8 cellular contexts compared by ENCODE assay signal in genomic region chr15:42547926-42548257, GRCh38. TPM values are rescaled to one million over a fixed set of nuclear protein-coding genes. Genes with fewer than 3 reads are reported as not detected.
DNase-seq lines count a peak whose midpoint lies in the region; ATAC-seq and TF ChIP-seq lines count a peak whose summit lies in the region.

No MANE protein-coding gene starts in this region.

- H3K9me3 ChIP-seq in left ventricle myocardium inferior (replicated peaks) = no peaks in the 10 kb centered on the region

- peak; percentile 18 for ATAC-seq in HG02884 (IDR thresholded peaks at IDR 0.05; ENCODE audit: unreplicated experiment)
- no peak for ATAC-seq in activated naive CD4-positive, alpha-beta T cell treated with anti-CD3 and anti-CD28 coated beads, Interleukin-2, amount 50 U/mL, for 72 hours

- H3K27ac Mint-ChIP-seq in activated naive CD4-positive, alpha-beta T cell treated with anti-CD3 and anti-CD28 coated beads, Interleukin-2, amount 50 U/mL, for 72 hours = peak overlapping the region; percentile 93 to 97

- H3K4me3 ChIP-seq in left ventricle myocardium inferior = peak overlapping the region; percentile 100
- H3K4me3 ChIP-seq in skeletal muscle cell (ENCODE audit: low read depth, low read length) = peak overlapping the region; percentile 95

- peaks cover 28% of the 10 kb centered on the region for H3K36me3 ChIP-seq in left ventricle myocardium inferior

- H3K27ac ChIP-seq in left ventricle myocardium inferior (replicated peaks) = peak overlapping the region; percentile 95

- peaks cover 7 to 30% of the 10 kb centered on the region in 2 donors for H3K36me3 Mint-ChIP-seq in activated naive CD4-positive, alpha-beta T cell treated with anti-CD3 and anti-CD28 coated beads, Interleukin-2, amount 50 U/mL, for 72 hours

- no peaks in the 10 kb centered on the region for H3K9me3 Mint-ChIP-seq in activated naive CD4-positive, alpha-beta T cell treated with anti-CD3 and anti-CD28 coated beads, Interleukin-2, amount 50 U/mL, for 72 hours

- DNase-seq in COLO829 (ENCODE audit: low spot score) = peak; percentile 3
- DNase-seq in activated naive CD4-positive, alpha-beta T cell treated with anti-CD3 and anti-CD28 coated beads, Interleukin-2, amount 50 U/mL, for 72 hours (ENCODE audit: low spot score in 2 of 2) = no peak
- no peak for DNase-seq in left ventricle myocardium inferior
- DNase-seq in skeletal muscle cell (ENCODE audit: low read depth) = peak; percentile 18
- DNase-seq in mesenteric fat pad (ENCODE audit: low spot score) = no peak
- no peak for DNase-seq in middle frontal gyrus (ENCODE audit: extremely low spot score, low spot score)
- DNase-seq in DMS153 (lab: John Stamatoyannopoulos, UW) = no peak

- intact Hi-C loops in left ventricle myocardium inferior (cut with micrococcal nuclease) = loop anchor here (10.0 kb wide), 1 partner anchor 107 kb away; no protein-coding TSS in a partner anchor

- peaks cover 42% of the 10 kb centered on the region for H3K4me1 ChIP-seq in left ventricle myocardium inferior

- no peaks in the 10 kb centered on the region for H3K27me3 ChIP-seq in left ventricle myocardium inferior (ENCODE audit: low read depth)

- TF ChIP-seq CTCF in left ventricle myocardium inferior (IDR thresholded peaks at IDR 0.05; ENCODE audit: borderline replicate concordance) = no peak

RNA-seq across cellular contexts. Expression of gene LRRC57, which starts 0.7 kb away (rescaled TPM):
- total RNA-seq in activated naive CD4-positive, alpha-beta T cell treated with anti-CD3 and anti-CD28 coated beads, Interleukin-2, amount 50 U/mL, for 72 hours = 10 to 100 TPM; 16.1 to 29.6 TPM
- total RNA-seq in left ventricle myocardium inferior (15.0 TPM), mesenteric fat pad (19.4 TPM)

RNA-seq across cellular contexts. Expression of gene HAUS2, which starts 0.7 kb away (rescaled TPM):
- total RNA-seq in activated naive CD4-positive, alpha-beta T cell treated with anti-CD3 and anti-CD28 coated beads, Interleukin-2, amount 50 U/mL, for 72 hours = 10 to 100 TPM; 37.2 to 87.9 TPM
- total RNA-seq in left ventricle myocardium inferior (9.9 TPM), mesenteric fat pad (26.3 TPM)

RNA-seq across cellular contexts. Expression of gene STARD9, which starts 27.5 kb away (rescaled TPM):
- total RNA-seq in activated naive CD4-positive, alpha-beta T cell treated with anti-CD3 and anti-CD28 coated beads, Interleukin-2, amount 50 U/mL, for 72 hours = 1 to 10 TPM; 6.5 to 7.4 TPM
- total RNA-seq in left ventricle myocardium inferior (4.9 TPM), mesenteric fat pad (17.0 TPM)

RNA-seq across cellular contexts. Expression of gene SNAP23, which starts 52.5 kb away (rescaled TPM):
- total RNA-seq in activated naive CD4-positive, alpha-beta T cell treated with anti-CD3 and anti-CD28 coated beads, Interleukin-2, amount 50 U/mL, for 72 hours = 10 to 100 TPM; 66.7 to 68.6 TPM
- total RNA-seq in left ventricle myocardium inferior (34.1 TPM), mesenteric fat pad (72.0 TPM)

RNA-seq across cellular contexts. Expression of gene ZNF106, which starts 57.0 kb away (rescaled TPM):
- 10 to 100 TPM; 58.5 to 62.8 TPM for total RNA-seq in activated naive CD4-positive, alpha-beta T cell treated with anti-CD3 and anti-CD28 coated beads, Interleukin-2, amount 50 U/mL, for 72 hours
- 680 TPM for total RNA-seq in left ventricle myocardium inferior
- total RNA-seq in mesenteric fat pad = 98.1 TPM

Comparison
In these comparisons a context has a peak if more than half of its experiments do, and no peak if none do; other contexts are left out.
1. DNase-seq: peak in COLO829 (single experiment) and skeletal muscle cell (single experiment); none in activated naive CD4-positive, alpha-beta T cell treated with anti-CD3 and anti-CD28 coated beads, Interleukin-2, amount 50 U/mL, for 72 hours (0 of 2), left ventricle myocardium inferior (single experiment), mesenteric fat pad (single experiment), middle frontal gyrus (single experiment) and DMS153 (single experiment).